ENCODE assay signal across 8 cellular contexts in the genomic region with DNA sequence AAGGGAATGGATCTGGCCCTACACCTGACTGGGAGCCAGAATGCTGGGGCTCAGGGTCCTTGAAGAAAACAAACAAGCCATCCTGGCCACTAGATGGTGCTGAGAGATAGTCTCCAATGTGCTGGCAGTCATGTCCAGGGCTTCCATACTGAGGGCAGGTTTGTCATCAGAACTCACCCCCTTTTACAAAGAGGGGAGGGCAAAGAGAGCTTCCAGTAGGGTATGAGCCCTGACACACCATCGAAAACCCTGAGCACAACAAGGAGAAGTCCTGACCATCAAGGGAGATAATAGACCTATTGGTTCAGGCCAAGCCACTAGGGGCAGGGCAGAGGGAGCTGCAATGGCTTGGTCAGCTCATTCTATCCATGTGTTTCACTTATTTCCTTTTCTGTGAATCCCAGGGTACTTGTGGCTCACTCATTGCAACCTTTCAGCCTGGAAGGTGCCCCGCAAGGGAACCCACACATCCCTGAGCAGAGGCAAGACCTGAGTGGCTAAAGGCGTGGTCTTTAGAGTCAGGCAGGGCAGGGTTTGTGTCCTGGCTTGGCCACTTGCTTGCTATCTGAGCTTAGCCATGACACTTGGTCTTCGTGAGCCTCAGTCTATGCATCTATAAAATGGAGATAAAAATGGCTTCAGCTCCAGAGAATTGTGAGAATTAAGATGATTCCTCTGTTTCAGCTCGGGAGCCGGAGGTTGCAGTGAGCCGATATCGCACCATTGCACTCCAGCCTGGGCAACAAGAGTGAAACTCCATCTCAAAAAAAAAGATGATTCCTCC. TPM values are rescaled to one million over a fixed set of nuclear protein-coding genes. Genes with fewer than 3 reads are reported as not detected.
DNase-seq lines count a peak whose midpoint lies in the region; ATAC-seq and TF ChIP-seq lines count a peak whose summit lies in the region.

No MANE protein-coding gene starts in this region.

- H3K9me3 ChIP-seq in MM.1S (replicated peaks; ENCODE audit: insufficient read depth, low read length) (no peaks in the 10 kb centered on the region), SK-N-SH (no peaks in the 10 kb centered on the region)

- H3K36me3 ChIP-seq in MM.1S (replicated peaks; ENCODE audit: insufficient read depth, low read length) (no peaks in the 10 kb centered on the region), SK-N-SH (replicated peaks in 1 of 2; ENCODE audit: control insufficient read depth in 1 of 2, insufficient read depth in 2 of 2, low read length in 1 of 2) (no peaks in the 10 kb centered on the region)

- no peaks in the 10 kb centered on the region for H3K27me3 ChIP-seq in MM.1S (replicated peaks; ENCODE audit: insufficient read depth, low read length)
- peaks cover 18% of the 10 kb centered on the region; the same call in 1 of the 2 replicates for H3K27me3 ChIP-seq in SK-N-SH (ENCODE audit: insufficient read depth)

- TF ChIP-seq RAD21 in SK-N-SH (IDR thresholded peaks at IDR 0.05; ENCODE audit: low read length): peak; percentile 72

- POLR2A ChIA-PET in SK-N-SH (lab: Yijun Ruan, JAX): no interaction called here

- intact Hi-C loops in Right ventricle myocardium inferior (cut with DNase I) (loop anchor here (5.0 kb wide), 1 partner anchor 45 kb away; no protein-coding TSS in a partner anchor), cardiac septum (cut with DNase I) (loop anchor here (5.0 kb wide), 1 partner anchor 45 kb away; no protein-coding TSS in a partner anchor)

- no peak overlapping the region for H2AFZ ChIP-seq in MM.1S (ENCODE audit: low read length)
- H2AFZ ChIP-seq in SK-N-SH (ENCODE audit: low read depth): peak overlapping the region; percentile 25; the same call in 1 of the 2 replicates

- no peak overlapping the region for H3K9ac ChIP-seq in MM.1S (ENCODE audit: low read length)
- H3K9ac ChIP-seq in SK-N-SH: no peak overlapping the region

- H3K4me2 ChIP-seq in MM.1S (ENCODE audit: low read depth, low read length): no peak overlapping the region
- H3K4me2 ChIP-seq in SK-N-SH: no peak overlapping the region

- no peaks in the 10 kb centered on the region for H3K36me3 Mint-ChIP-seq in central memory CD8-positive, alpha-beta T cell (ENCODE audit: insufficient read depth)

- H3K9me2 ChIP-seq in MM.1S (replicated peaks; ENCODE audit: insufficient read depth, low read length) (no peaks in the 10 kb centered on the region), SK-N-SH (no peaks in the 10 kb centered on the region)

- no peaks in the 10 kb centered on the region for H3K79me2 ChIP-seq in MM.1S (ENCODE audit: low read length)
- no peaks in the 10 kb centered on the region for H3K79me2 ChIP-seq in SK-N-SH (ENCODE audit: insufficient read depth)

- H3K4me3 Mint-ChIP-seq in central memory CD8-positive, alpha-beta T cell: no peak overlapping the region

- H3K4me1 ChIP-seq in MM.1S (ENCODE audit: low read length): no peaks in the 10 kb centered on the region
- H3K4me1 ChIP-seq in SK-N-SH (ENCODE audit: control insufficient read depth in 1 of 2, insufficient read depth in 2 of 2, low read depth in 1 of 2, low read length in 1 of 2): no peaks in the 10 kb centered on the region; a peak in 1 of 4 replicates

- peak; percentile 61 for ATAC-seq in Right ventricle myocardium inferior
- ATAC-seq in central memory CD8-positive, alpha-beta T cell (replicated peaks; ENCODE audit: extremely low read depth, poor library complexity, severe bottlenecking): peak; percentile 54
- no peak for ATAC-seq in GM19035 (IDR thresholded peaks at IDR 0.05; ENCODE audit: unreplicated experiment)

- TF ChIP-seq EP300 in SK-N-SH (IDR thresholded peaks at IDR 0.05; ENCODE audit: borderline replicate concordance in 1 of 2, low read depth in 1 of 2, low read length in 1 of 2): no peak

- no peak overlapping the region for H3K27ac ChIP-seq in MM.1S (ENCODE audit: low read length)
- H3K27ac ChIP-seq in SK-N-SH (ENCODE audit: low read depth in 2 of 2, low read length in 1 of 2): no peak overlapping the region

- no peaks in the 10 kb centered on the region for H3K9me3 Mint-ChIP-seq in central memory CD8-positive, alpha-beta T cell

- 80% methylated on average over 5 of the region's 8 CpGs for WGBS in SK-N-SH (ENCODE audit: low lambda C conversion rate)

- CTCF ChIA-PET in SK-N-SH (lab: Yijun Ruan, JAX): interaction anchor here (0.6 to 5.8 kb wide), 62 partner anchors 10 to 331 kb away, joined by 3 to 237 read pairs (median 4); partner anchors contain the start of genes PIGH, PLEK2 and RDH12

- no peak overlapping the region for H3K4me3 ChIP-seq in MM.1S (ENCODE audit: low read length)
- peak overlapping the region in 1 of 2 experiments; percentile 34; a peak in 1 of 4 replicates for H3K4me3 ChIP-seq in SK-N-SH (ENCODE audit: low read depth in 2 of 2, low read length in 1 of 2)

- peaks cover 60% of the 10 kb centered on the region for H3K27me3 Mint-ChIP-seq in central memory CD8-positive, alpha-beta T cell

- no peak for DNase-seq in Right ventricle myocardium inferior (ENCODE audit: missing footprints)
- DNase-seq in cardiac septum (ENCODE audit: low spot score): no peak
- peak; percentile 21 for DNase-seq in MM.1S
- DNase-seq in SK-N-SH: peak; percentile 65
- DNase-seq in central memory CD8-positive, alpha-beta T cell (ENCODE audit: low spot score in 2 of 2): no peak
- peak; percentile 62 for DNase-seq in kidney tubule cell (ENCODE audit: low spot score)
- DNase-seq in stimulated activated naive CD4-positive, alpha-beta T cell treated with Interleukin-2 at 50 U/mL for 16 hours (lab: John Stamatoyannopoulos, UW): peak; percentile 8

- peaks cover 5% of the 10 kb centered on the region for H3K4me1 Mint-ChIP-seq in central memory CD8-positive, alpha-beta T cell

- H4K20me1 ChIP-seq in MM.1S (ENCODE audit: insufficient read depth, low read length) (no peaks in the 10 kb centered on the region), SK-N-SH (ENCODE audit: insufficient read depth) (no peaks in the 10 kb centered on the region)

- TF ChIP-seq CTCF in MM.1S (IDR thresholded peaks at IDR 0.05; ENCODE audit: low read length) (peak; percentile 70), SK-N-SH (IDR thresholded peaks at IDR 0.05) (peak; percentile 86)

- no peak overlapping the region for H3K27ac Mint-ChIP-seq in central memory CD8-positive, alpha-beta T cell (ENCODE audit: low read depth)

- H3F3A ChIP-seq in MM.1S (ENCODE audit: insufficient read depth, low read length) (no peaks in the 10 kb centered on the region), SK-N-SH (replicated peaks; ENCODE audit: insufficient read depth) (no peaks in the 10 kb centered on the region)

TF ChIP-seq in SK-N-SH, 30 proteins besides CTCF, POLR2A, EP300 and RAD21:
- no peak for TF ChIP-seq FOXM1 (IDR thresholded peaks at IDR 0.05; ENCODE audit: low read depth)
- TF ChIP-seq NRF1 (IDR thresholded peaks at IDR 0.05; ENCODE audit: low read depth, low read length): no peak
- no peak for TF ChIP-seq CHD2 (IDR thresholded peaks at IDR 0.05; ENCODE audit: low read length, partially characterized antibody)
- peak; percentile 53 for TF ChIP-seq SMC3 (IDR thresholded peaks at IDR 0.05; ENCODE audit: low read depth, low read length)
- TF ChIP-seq GABPA (IDR thresholded peaks at IDR 0.05; ENCODE audit: low read depth): no peak

RNA-seq across cellular contexts. Expression of gene PLEKHH1, which starts 6.2 kb away (rescaled TPM):
- 7.3 TPM for total RNA-seq in Right ventricle myocardium inferior
- 2.6 TPM for total RNA-seq in cardiac septum
- 1.5 and 1.6 TPM in 2 replicates for polyA plus RNA-seq in SK-N-SH (2012; rRNA removed)
- polyA plus RNA-seq in SK-N-SH (2012; cell fraction: cytosol; rRNA removed): 0.73 and 1.00 TPM in 2 replicates
- 8.8 and 10.3 TPM in 2 replicates for polyA plus RNA-seq in SK-N-SH (2012; cell fraction: nucleus; rRNA removed)

RNA-seq across cellular contexts. Expression of gene TMEM229B, which starts 38.3 kb away (rescaled TPM):
- 4.2 TPM for total RNA-seq in Right ventricle myocardium inferior
- total RNA-seq in cardiac septum: 1.6 TPM
- 0.16 and 0.26 TPM in 2 replicates for polyA plus RNA-seq in SK-N-SH (2012; rRNA removed)
- 0.21 and 0.51 TPM in 2 replicates for polyA plus RNA-seq in SK-N-SH (2012; cell fraction: cytosol; rRNA removed)
- 0.19 and 0.25 TPM in 2 replicates for polyA plus RNA-seq in SK-N-SH (2012; cell fraction: nucleus; rRNA removed)

Comparison
In these comparisons a context has a peak if more than half of its experiments do, and no peak if none do; other contexts are left out.
1. DNase-seq: peak in MM.1S (single experiment), SK-N-SH (single experiment), kidney tubule cell (single experiment) and stimulated activated naive CD4-positive, alpha-beta T cell treated with Interleukin-2 at 50 U/mL for 16 hours (single experiment); none in Right ventricle myocardium inferior (single experiment), cardiac septum (single experiment) and central memory CD8-positive, alpha-beta T cell (0 of 2).